ENCODE assay signal across 1 cellular context in genomic region chr2:108404784-108405397, GRCh38.
TF ChIP-seq lines count a peak whose summit lies in the region.

No MANE protein-coding gene starts in this region.

TF ChIP-seq in HepG2, 621 proteins besides CTCF, POLR2A, EP300 and RAD21 (continued from another document):
- TF ChIP-seq, protein P1, sequence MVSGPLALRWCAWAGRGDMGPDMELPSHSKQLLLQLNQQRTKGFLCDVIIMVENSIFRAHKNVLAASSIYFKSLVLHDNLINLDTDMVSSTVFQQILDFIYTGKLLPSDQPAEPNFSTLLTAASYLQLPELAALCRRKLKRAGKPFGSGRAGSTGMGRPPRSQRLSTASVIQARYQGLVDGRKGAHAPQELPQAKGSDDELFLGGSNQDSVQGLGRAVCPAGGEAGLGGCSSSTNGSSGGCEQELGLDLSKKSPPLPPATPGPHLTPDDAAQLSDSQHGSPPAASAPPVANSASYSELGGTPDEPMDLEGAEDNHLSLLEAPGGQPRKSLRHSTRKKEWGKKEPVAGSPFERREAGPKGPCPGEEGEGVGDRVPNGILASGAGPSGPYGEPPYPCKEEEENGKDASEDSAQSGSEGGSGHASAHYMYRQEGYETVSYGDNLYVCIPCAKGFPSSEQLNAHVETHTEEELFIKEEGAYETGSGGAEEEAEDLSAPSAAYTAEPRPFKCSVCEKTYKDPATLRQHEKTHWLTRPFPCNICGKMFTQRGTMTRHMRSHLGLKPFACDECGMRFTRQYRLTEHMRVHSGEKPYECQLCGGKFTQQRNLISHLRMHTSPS (CRISPR knock-in tag; IDR thresholded peaks at IDR 0.05; ENCODE audit: low read depth): no peak
- no peak for TF ChIP-seq NR1H2 (CRISPR knock-in tag; IDR thresholded peaks at IDR 0.05; ENCODE audit: borderline replicate concordance, low read depth)
- no peak for TF ChIP-seq ARID2 (CRISPR knock-in tag; IDR thresholded peaks at IDR 0.05; ENCODE audit: borderline replicate concordance)
- TF ChIP-seq CHD2 (IDR thresholded peaks at IDR 0.05; ENCODE audit: low read depth, low read length): no peak
- no peak for TF ChIP-seq SALL1 (CRISPR knock-in tag; IDR thresholded peaks at IDR 0.05)
- TF ChIP-seq ZNF562 (CRISPR knock-in tag; IDR thresholded peaks at IDR 0.05; ENCODE audit: borderline replicate concordance): peak; percentile 58; the same call in 1 of the 2 replicates
